Comparison of ENCODE assay signal across 8 cellular contexts in the genomic region with DNA sequence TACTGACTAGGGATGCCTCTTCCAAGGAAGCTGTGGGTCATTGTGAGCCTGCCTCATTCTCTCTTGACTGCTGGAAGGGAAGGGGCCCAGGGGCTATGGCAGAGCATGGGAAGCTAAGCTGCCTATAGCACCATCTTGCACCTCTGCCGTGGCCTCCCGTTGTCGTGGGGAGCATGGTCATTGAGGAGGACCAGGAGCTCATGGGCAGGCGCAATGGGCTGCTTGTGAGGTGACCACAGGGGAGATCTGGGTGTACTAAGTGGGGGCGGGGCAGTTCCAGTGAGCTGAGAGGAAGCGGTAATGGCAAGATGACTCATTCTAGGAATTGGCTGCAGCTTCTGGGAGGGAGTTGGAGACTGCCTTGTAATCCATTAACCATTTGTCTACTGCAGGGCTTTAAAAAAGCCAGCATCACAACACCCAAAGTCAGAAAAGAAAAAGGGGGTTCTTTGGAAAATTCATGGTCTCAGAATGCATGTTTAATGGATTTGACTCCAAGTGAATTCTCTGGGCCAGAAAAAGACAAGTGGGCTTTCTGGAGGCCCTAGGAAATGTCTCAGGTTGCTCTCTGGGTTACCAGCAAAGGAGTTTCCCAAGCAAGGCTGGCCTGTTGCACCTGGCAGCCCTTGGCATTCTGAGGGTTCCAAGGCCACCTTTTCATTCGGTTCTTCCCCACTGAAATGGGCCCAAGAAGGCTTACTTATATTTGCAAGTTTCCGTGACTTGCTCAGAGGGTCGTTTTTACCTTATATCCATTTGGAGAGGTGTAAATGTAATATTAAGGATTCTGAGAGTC. TPM values are rescaled to one million over a fixed set of nuclear protein-coding genes. Genes with fewer than 3 reads are reported as not detected.
DNase-seq lines count a peak whose midpoint lies in the region; ATAC-seq and TF ChIP-seq lines count a peak whose summit lies in the region.

No MANE protein-coding gene starts in this region.

- ATAC-seq in HG03378 (IDR thresholded peaks at IDR 0.05; ENCODE audit: unreplicated experiment) (peak; percentile 18), T-helper 17 cell (no peak), body of pancreas (peak; percentile 43), GM18519 (IDR thresholded peaks at IDR 0.05; ENCODE audit: low FRiP score, unreplicated experiment) (no peak)

- intact Hi-C loops in body of pancreas (cut with DNase I), result no loop called here

- H3K36me3 ChIP-seq in body of pancreas (replicated peaks in 1 of 2; ENCODE audit: insufficient read depth in 1 of 2, low read depth in 2 of 2) (no peaks in the 10 kb centered on the region), iPS-15b (ENCODE audit: control insufficient read depth, insufficient read depth, low read length) (peaks cover 9% of the 10 kb centered on the region)

- H3K4me3 Mint-ChIP-seq in T-helper 17 cell, result peak overlapping the region; percentile 99

- H3K27me3 ChIP-seq in body of pancreas (no peaks in the 10 kb centered on the region), iPS-15b (ENCODE audit: control insufficient read depth, insufficient read depth, low read length) (peaks cover 25% of the 10 kb centered on the region)

- H3K4me3 ChIP-seq in GM12864 (ENCODE audit: low read depth, low read length) (peak overlapping the region; percentile 89), body of pancreas (no peak overlapping the region), iPS-15b (ENCODE audit: low read depth, low read length) (peak overlapping the region; percentile 32), skin epidermis (peak overlapping the region in 4 of 7 experiments; percentile 3 to 67 (median 36))

- no peaks in the 10 kb centered on the region for H3K27me3 Mint-ChIP-seq in T-helper 17 cell

- peaks cover 69% of the 10 kb centered on the region for H3K4me1 Mint-ChIP-seq in T-helper 17 cell

- 29 to 34% methylated on average over 9 of the region's 9 CpGs for whole genome bisulfite sequencing in body of pancreas, 2 donors

- H3K36me3 Mint-ChIP-seq in T-helper 17 cell (ENCODE audit: low read depth), result peaks cover 4% of the 10 kb centered on the region

- peak overlapping the region; percentile 97 for H3K27ac Mint-ChIP-seq in T-helper 17 cell

- H3K9ac ChIP-seq in iPS-15b (ENCODE audit: low read depth, low read length), result no peak overlapping the region

- H3K4me1 ChIP-seq in body of pancreas (peaks cover 56% of the 10 kb centered on the region), iPS-15b (ENCODE audit: control insufficient read depth, insufficient read depth, low read length) (peaks cover 31% of the 10 kb centered on the region)

- peak overlapping the region; percentile 61 to 90 (median 76) for H3K27ac ChIP-seq in body of pancreas
- H3K27ac ChIP-seq in skin epidermis, result peak overlapping the region in 16 of 21 experiments; percentile 0 to 95 (median 63)

- H3K9me3 ChIP-seq in T-helper 17 cell (ENCODE audit: control insufficient read depth, low read length, poor library complexity, severe bottlenecking) (no peaks in the 10 kb centered on the region), body of pancreas (no peaks in the 10 kb centered on the region), iPS-15b (ENCODE audit: control insufficient read depth, insufficient read depth, low read length) (no peaks in the 10 kb centered on the region)

- TF ChIP-seq CTCF in GM12864 (IDR thresholded peaks at IDR 0.05; ENCODE audit: low read depth, low read length, missing control alignments) (no peak), body of pancreas (IDR thresholded peaks at IDR 0.05) (no peak)

- peak; percentile 72 for DNase-seq in GM12864 (ENCODE audit: low read depth)
- DNase-seq in T-helper 17 cell, result peak in 2 of 3 donors; percentile 27 to 39
- peak; percentile 74 to 93 (median 84) for DNase-seq in body of pancreas
- DNase-seq in NCI-H1105 (lab: John Stamatoyannopoulos, UW), result no peak

- TF ChIP-seq POLR2A in body of pancreas (IDR thresholded peaks at IDR 0.05), result peak in 2 of 3 donors; percentile 34 to 44

RNA-seq across cellular contexts. Expression of gene DUSP5, which starts 3.6 kb away (rescaled TPM):
- total RNA-seq in T-helper 17 cell (100 to 1,000 TPM in 1 of 2 donors, 10 to 100 TPM in 1; 91.9 to 147 TPM), body of pancreas (1 to 10 TPM; 6.2 to 9.2 TPM)

Comparison
In these comparisons a context has a peak if more than half of its experiments do, and no peak if none do; other contexts are left out.
1. H3K4me3 ChIP-seq: peak in GM12864 (single experiment), iPS-15b (single experiment) and skin epidermis (4 of 7); none in body of pancreas (0 of 2).
2. ATAC-seq: peak in HG03378 (single experiment) and body of pancreas (single experiment); none in T-helper 17 cell (single experiment) and GM18519 (single experiment).
3. RNA of gene DUSP5, which starts 3.6 kb away (total RNA-seq): 91.9 to 147 TPM in T-helper 17 cell; 6.2 to 9.2 TPM in body of pancreas; every median in the first group is over 4 times any median in the second.